In the genomic region with DNA sequence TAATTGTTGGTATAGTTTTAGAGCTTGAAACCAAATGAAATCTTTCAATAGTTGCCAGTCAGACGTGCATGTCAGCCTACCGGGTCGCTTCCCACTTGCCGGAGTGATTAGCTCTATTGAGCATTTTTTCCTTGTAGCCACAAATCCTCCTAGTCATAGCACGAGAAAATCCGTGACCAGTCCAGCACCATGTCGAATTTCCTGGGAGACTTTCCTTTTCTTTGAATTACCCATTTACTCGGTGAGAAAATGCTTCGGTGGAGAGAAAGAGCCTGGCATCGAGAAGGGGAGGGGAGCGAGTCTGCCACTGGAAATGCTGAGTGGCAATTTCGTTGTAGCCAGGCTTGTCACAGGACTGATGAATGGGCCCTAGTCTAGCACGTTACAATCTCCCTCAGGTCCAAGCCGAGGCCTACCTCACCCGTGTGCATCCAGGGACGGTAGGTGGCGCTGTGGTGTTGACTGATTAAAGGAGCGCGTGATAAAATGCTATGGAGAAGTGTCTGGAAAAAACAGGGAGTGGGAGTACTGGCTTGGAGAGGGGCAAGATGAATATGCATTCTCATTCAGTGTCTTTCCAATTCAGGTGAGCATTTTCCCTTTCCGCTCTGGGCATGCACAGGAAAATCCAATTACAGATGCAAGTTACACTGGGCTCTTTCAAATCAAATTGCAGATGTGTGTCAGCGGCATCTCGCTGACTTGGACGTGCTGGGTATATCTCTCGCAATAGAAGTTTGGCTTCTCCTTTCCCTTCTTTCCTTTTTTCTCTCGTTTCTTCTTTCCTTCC, we compare ENCODE assay signal across 8 cellular contexts.
DNase-seq lines count a peak whose midpoint lies in the region; ATAC-seq, FAIRE-seq and TF ChIP-seq lines count a peak whose summit lies in the region.

No MANE protein-coding gene starts in this region.

- 39 to 42% methylated on average over 25 of the region's 25 CpGs for WGBS in pancreas, 2 donors
- WGBS in upper lobe of left lung, 2 donors: 35 to 38% methylated on average over 25 of the region's 25 CpGs

- no peaks in the 10 kb centered on the region for H3K27me3 ChIP-seq in pancreas
- H3K27me3 ChIP-seq in upper lobe of left lung: no peaks in the 10 kb centered on the region

- no peak overlapping the region for H3K4me3 ChIP-seq in pancreas
- no peak overlapping the region for H3K4me3 ChIP-seq in upper lobe of left lung

- no peaks in the 10 kb centered on the region for H3K27me3 Mint-ChIP-seq in activated T-helper 17 cell treated with anti-CD3 and anti-CD28 coated beads, Interleukin-2, amount 50 U/mL, for 72 hours

- H3K36me3 ChIP-seq in pancreas (no peaks in the 10 kb centered on the region), upper lobe of left lung (no peaks in the 10 kb centered on the region)

- H3K4me1 ChIP-seq in pancreas (no peaks in the 10 kb centered on the region), upper lobe of left lung (no peaks in the 10 kb centered on the region)

- intact Hi-C loops in pancreas (cut with DNase I): no loop called here

- H3K27ac Mint-ChIP-seq in activated T-helper 17 cell treated with anti-CD3 and anti-CD28 coated beads, Interleukin-2, amount 50 U/mL, for 72 hours: no peak overlapping the region

- TF ChIP-seq CTCF in GM20000 (IDR thresholded peaks at IDR 0.05; ENCODE audit: extremely low read depth, missing control alignments) (peak; percentile 93), pancreas (IDR thresholded peaks at IDR 0.05) (peak; percentile 68 to 84 (median 72)), upper lobe of left lung (IDR thresholded peaks at IDR 0.05) (peak; percentile 49 to 68 (median 64))

- peak; percentile 55 for DNase-seq in COR-L47 (lab: John Stamatoyannopoulos, UW)
- peak; percentile 65 for DNase-seq in GM20000 (ENCODE audit: low spot score)
- DNase-seq in HT-29 (ENCODE audit: low spot score): peak; percentile 78
- DNase-seq in RPMI7951 (ENCODE audit: low read depth): peak; percentile 62
- DNase-seq in frontal cortex (ENCODE audit: low spot score in 2 of 2): peak; percentile 8 to 33
- DNase-seq in pancreas: peak; percentile 56 to 95 (median 78)
- DNase-seq in upper lobe of left lung: peak; percentile 8 to 68

- no peaks in the 10 kb centered on the region for H3K36me3 Mint-ChIP-seq in activated T-helper 17 cell treated with anti-CD3 and anti-CD28 coated beads, Interleukin-2, amount 50 U/mL, for 72 hours (ENCODE audit: low read depth)

- FAIRE-seq in frontal cortex (lab: Jason Lieb, UNC) (no peak), pancreas (lab: Jason Lieb, UNC) (no peak)

- H3K9me3 ChIP-seq in pancreas: no peaks in the 10 kb centered on the region
- no peaks in the 10 kb centered on the region for H3K9me3 ChIP-seq in upper lobe of left lung

- peak; percentile 83 for ATAC-seq in activated T-helper 17 cell treated with anti-CD3 and anti-CD28 coated beads, Interleukin-2, amount 50 U/mL, for 72 hours (replicated peaks)
- ATAC-seq in pancreas (peak; percentile 90 to 99 (median 96)), upper lobe of left lung (ENCODE audit: low FRiP score in 2 of 2) (peak; percentile 78 to 89)

- no peak for TF ChIP-seq POLR2A in upper lobe of left lung (IDR thresholded peaks at IDR 0.05)

- no peaks in the 10 kb centered on the region for H3K9me3 Mint-ChIP-seq in activated T-helper 17 cell treated with anti-CD3 and anti-CD28 coated beads, Interleukin-2, amount 50 U/mL, for 72 hours

- no peak overlapping the region for H3K4me3 Mint-ChIP-seq in activated T-helper 17 cell treated with anti-CD3 and anti-CD28 coated beads, Interleukin-2, amount 50 U/mL, for 72 hours

- no peak for TF ChIP-seq EP300 in upper lobe of left lung (IDR thresholded peaks at IDR 0.05)

- H3K27ac ChIP-seq in pancreas: no peak overlapping the region
- H3K27ac ChIP-seq in upper lobe of left lung: no peak overlapping the region

- no peaks in the 10 kb centered on the region for H3K4me1 Mint-ChIP-seq in activated T-helper 17 cell treated with anti-CD3 and anti-CD28 coated beads, Interleukin-2, amount 50 U/mL, for 72 hours

Comparison
In these comparisons a context has a peak if more than half of its experiments do, and no peak if none do; other contexts are left out.
1. DNase-seq: peak in every context shown above with its lines; median percentile 78 in pancreas; 78 in HT-29; 65 in GM20000; 62 in RPMI7951; 55 in COR-L47; 38 in upper lobe of left lung; 20 in frontal cortex.